In the genomic region with DNA sequence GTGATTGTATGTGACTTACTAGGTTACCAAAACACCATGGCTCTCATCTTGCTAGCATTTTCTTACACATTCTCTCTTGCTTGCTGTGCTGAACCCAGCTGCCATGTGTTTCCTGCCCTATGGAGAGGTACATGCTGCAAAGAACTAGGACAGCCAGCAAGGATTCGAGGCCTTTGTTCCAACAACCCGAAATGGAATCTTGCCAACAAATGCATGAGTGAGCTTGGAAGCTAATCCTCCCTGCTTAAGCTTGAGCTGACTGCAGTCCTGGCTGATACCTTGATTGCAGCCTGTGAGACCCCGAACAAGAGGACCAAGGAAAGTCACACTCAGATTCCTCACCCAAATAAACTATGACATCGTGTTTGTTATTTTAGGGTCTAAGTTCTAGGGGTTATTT, we compare ENCODE assay signal across 15 cellular contexts.
DNase-seq lines count a peak whose midpoint lies in the region; ATAC-seq and TF ChIP-seq lines count a peak whose summit lies in the region.
"Had no signal": no experiment of that assay in that cellular context is flagged by ENCODE, and none has a peak within 500 bp of the region (broad histone marks: within the 10 kb centered on the region; RNA-seq: fewer than 3 reads in every experiment).

No MANE protein-coding gene starts in this region.

- H4K8ac ChIP-seq in IMR-90 (ENCODE audit: low read depth in 2 of 2, low read length in 2 of 2) = no peak overlapping the region

- H3K14ac ChIP-seq in IMR-90 (replicated peaks; ENCODE audit: low read depth, low read length) = no peak overlapping the region

- in situ Hi-C loops in IMR-90 (cut with MboI; ENCODE audit: low sequenced_read_pairs) = no loop called here

- H3K27me3 Mint-ChIP-seq in stimulated activated naive CD8-positive, alpha-beta T cell treated with anti-CD3 and anti-CD28 coated beads, Interleukin-15, amount 100 ng/mL, for 72 hours = no peaks in the 10 kb centered on the region
- H3K27me3 Mint-ChIP-seq: activated CD4-positive, alpha-beta memory T cell treated with anti-CD3 and anti-CD28 coated beads for 36 hours had no signal

- H3K9me3 ChIP-seq in IMR-90 (ENCODE audit: control insufficient read depth, insufficient read depth, low read length) (no peaks in the 10 kb centered on the region), OCI-LY3 (ENCODE audit: insufficient read depth, low read length) (no peaks in the 10 kb centered on the region), MG63 (no peaks in the 10 kb centered on the region)
- H3K9me3 ChIP-seq: gastroesophageal sphincter had no signal

- no peak overlapping the region for H4K5ac ChIP-seq in IMR-90 (ENCODE audit: low read depth, low read length)

- no peaks in the 10 kb centered on the region for H3K27me3 ChIP-seq in IMR-90 (ENCODE audit: control insufficient read depth, insufficient read depth, low read length)
- H3K27me3 ChIP-seq in OCI-LY3 (ENCODE audit: low read depth, low read length) = no peaks in the 10 kb centered on the region
- H3K27me3 ChIP-seq in MG63 = no peaks in the 10 kb centered on the region
- H3K27me3 ChIP-seq: gastroesophageal sphincter had no signal

- H3K4me3 Mint-ChIP-seq in stimulated activated naive CD8-positive, alpha-beta T cell treated with anti-CD3 and anti-CD28 coated beads, Interleukin-15, amount 100 ng/mL, for 72 hours = no peak overlapping the region
- H3K4me3 Mint-ChIP-seq: activated CD4-positive, alpha-beta memory T cell treated with anti-CD3 and anti-CD28 coated beads for 36 hours had no signal

- no peak overlapping the region for H3K4me3 ChIP-seq in IMR-90 (ENCODE audit: insufficient read depth, low read depth, low read length)
- H3K4me3 ChIP-seq in OCI-LY3 (ENCODE audit: low read length) = no peak overlapping the region
- H3K4me3 ChIP-seq in MG63 = no peak overlapping the region
- H3K4me3 ChIP-seq: gastroesophageal sphincter had no signal

- H4K20me1 ChIP-seq in IMR-90 (ENCODE audit: insufficient read depth, low read length) = no peaks in the 10 kb centered on the region
- no peaks in the 10 kb centered on the region for H4K20me1 ChIP-seq in OCI-LY3 (ENCODE audit: insufficient read depth, low read length)

- H3K36me3 ChIP-seq in IMR-90 (ENCODE audit: control insufficient read depth, insufficient read depth, low read length) (no peaks in the 10 kb centered on the region), OCI-LY3 (replicated peaks; ENCODE audit: low read depth, low read length) (no peaks in the 10 kb centered on the region), MG63 (no peaks in the 10 kb centered on the region)
- H3K36me3 ChIP-seq: gastroesophageal sphincter had no signal

- WGBS in IMR-90 (ENCODE audit: extremely low coverage in 2 of 2, insufficient read length in 1 of 2), 2 experiments = 40% methylated on average over 1 of the region's 4 CpGs; no CpG with 5 or more reads in 1 of the 2 experiments

- H3K79me2 ChIP-seq in OCI-LY3 (ENCODE audit: low read length) = no peaks in the 10 kb centered on the region

- H3K27ac ChIP-seq in IMR-90 (ENCODE audit: insufficient read depth, low read length) = no peak overlapping the region
- H3K27ac ChIP-seq in OCI-LY3 (ENCODE audit: low read length) = no peak overlapping the region
- H3K27ac ChIP-seq: gastroesophageal sphincter had no signal

- H3K9ac ChIP-seq in IMR-90 (ENCODE audit: low read depth, low read length) (no peak overlapping the region), OCI-LY3 (ENCODE audit: low read length) (no peak overlapping the region)

- DNase-seq in Ammon's horn (ENCODE audit: low spot score) (peak; percentile 9), IMR-90 (no peak), MG63 (no peak), posterior vena cava (ENCODE audit: low spot score) (no peak)
- DNase-seq in stimulated activated naive CD8-positive, alpha-beta T cell treated with anti-CD3 and anti-CD28 coated beads, Interleukin-15, amount 100 ng/mL, for 72 hours = no peak
- DNase-seq: activated CD4-positive, alpha-beta memory T cell treated with anti-CD3 and anti-CD28 coated beads for 36 hours; activated naive CD4-positive, alpha-beta T cell; cortex of kidney; GF-D8; occipital lobe; stimulated activated CD4-positive, alpha-beta T cell treated with anti-CD3 and anti-CD28 coated beads, Interleukin-15, amount 100 ng/mL, for 24 hours had no signal

- H3K9me1 ChIP-seq in IMR-90 (ENCODE audit: insufficient read depth, low read length) = no peaks in the 10 kb centered on the region

- CTCF ChIA-PET in IMR-90 (lab: Yijun Ruan, JAX) = no interaction called here

- TF ChIP-seq RAD21 in IMR-90 (IDR thresholded peaks at IDR 0.05; ENCODE audit: low read length) = no peak

- no peak overlapping the region for H2BK20ac ChIP-seq in IMR-90 (ENCODE audit: low read depth, low read length)

- BruUV-seq in IMR-90 (replicated peaks; lab: Mats Ljungman, UMichigan) = no TSS peak

- no peaks in the 10 kb centered on the region for H3K79me1 ChIP-seq in IMR-90 (ENCODE audit: low read depth in 1 of 2, low read length in 2 of 2)

- intact Hi-C loops in IMR-90 (cut with micrococcal nuclease) = no loop called here
- intact Hi-C loops in posterior vena cava (cut with DNase I) = no loop called here

- H2AFZ ChIP-seq in IMR-90 (replicated peaks; ENCODE audit: low read length, poor library complexity) = peak overlapping the region; percentile 43
- H2AFZ ChIP-seq in OCI-LY3 (ENCODE audit: low read depth, low read length) = peak overlapping the region; percentile 52; the same call in 1 of the 2 replicates

- no peak overlapping the region for H3K23ac ChIP-seq in IMR-90 (ENCODE audit: low read depth, low read length)

- H3K4ac ChIP-seq in IMR-90 (ENCODE audit: low read depth, low read length) = no peak overlapping the region

- no peak overlapping the region for H3K4me2 ChIP-seq in IMR-90 (ENCODE audit: low read depth, low read length)
- H3K4me2 ChIP-seq in OCI-LY3 (ENCODE audit: low read length) = no peak overlapping the region

- no peak overlapping the region for H2AK9ac ChIP-seq in IMR-90 (replicated peaks; ENCODE audit: low read depth, low read length, poor library complexity)

- TF ChIP-seq CTCF in IMR-90 (conservative IDR thresholded peaks at IDR 0.05; ENCODE audit: low read depth, low read length) = no peak
- TF ChIP-seq CTCF in OCI-LY3 (IDR thresholded peaks at IDR 0.05; ENCODE audit: low read depth, low read length) = no peak

- H2BK120ac ChIP-seq in IMR-90 (ENCODE audit: low read depth, low read length) = no peak overlapping the region

- H4K91ac ChIP-seq in IMR-90 (ENCODE audit: insufficient read depth, low read depth, low read length) = no peak overlapping the region

- no peak overlapping the region for H2BK5ac ChIP-seq in IMR-90 (ENCODE audit: low read depth, low read length, poor library complexity, severe bottlenecking)

- ATAC-seq in IMR-90 (ENCODE audit: low read depth) (no peak), esophagus mucosa (peak; percentile 33), HG02798 (IDR thresholded peaks at IDR 0.05; ENCODE audit: poor library complexity, unreplicated experiment) (no peak)
- no peak for ATAC-seq in stimulated activated naive CD8-positive, alpha-beta T cell treated with anti-CD3 and anti-CD28 coated beads, Interleukin-15, amount 100 ng/mL, for 72 hours
- ATAC-seq: gastroesophageal sphincter had no signal

- H2BK15ac ChIP-seq in IMR-90 (ENCODE audit: low read depth, low read length) = no peak overlapping the region

- H3K4me1 Mint-ChIP-seq in stimulated activated naive CD8-positive, alpha-beta T cell treated with anti-CD3 and anti-CD28 coated beads, Interleukin-15, amount 100 ng/mL, for 72 hours = no peaks in the 10 kb centered on the region

- H3K4me1 ChIP-seq in IMR-90 (ENCODE audit: control insufficient read depth, insufficient read depth, low read length) (no peaks in the 10 kb centered on the region), OCI-LY3 (ENCODE audit: low read length) (no peaks in the 10 kb centered on the region)
- H3K4me1 ChIP-seq: gastroesophageal sphincter had no signal

- no peak for TF ChIP-seq POLR2A in IMR-90 (IDR thresholded peaks at IDR 0.05; ENCODE audit: low read depth, low read length)

- H3K56ac ChIP-seq in IMR-90 (ENCODE audit: extremely low read depth, insufficient read depth, low read length) = no peak overlapping the region

- POLR2A ChIA-PET in IMR-90 (lab: Charles Lee; ENCODE audit: unreplicated experiment) = no interaction called here

- no peak overlapping the region for H3K18ac ChIP-seq in IMR-90 (ENCODE audit: low read depth, low read length)

- H3K27ac Mint-ChIP-seq in stimulated activated naive CD8-positive, alpha-beta T cell treated with anti-CD3 and anti-CD28 coated beads, Interleukin-15, amount 100 ng/mL, for 72 hours = peak overlapping the region in 1 of 2 donors; percentile 9
- H3K27ac Mint-ChIP-seq: activated CD4-positive, alpha-beta memory T cell treated with anti-CD3 and anti-CD28 coated beads for 36 hours had no signal

- H2AK5ac ChIP-seq in IMR-90 (ENCODE audit: low read depth, low read length) = no peak overlapping the region

- H3K9me3 Mint-ChIP-seq in stimulated activated naive CD8-positive, alpha-beta T cell treated with anti-CD3 and anti-CD28 coated beads, Interleukin-15, amount 100 ng/mL, for 72 hours = no peaks in the 10 kb centered on the region

- dilution Hi-C loops in IMR-90 (cut with HindIII; ENCODE audit: low sequenced_read_pairs, unreplicated experiment) = no loop called here

TF ChIP-seq in IMR-90, 13 proteins besides CTCF, POLR2A, EP300 and RAD21 (continues in another document):
- TF ChIP-seq NFE2L2 (IDR thresholded peaks at IDR 0.05; ENCODE audit: low read depth, low read length) = no peak
- no peak for TF ChIP-seq RCOR1 (IDR thresholded peaks at IDR 0.05; ENCODE audit: insufficient replicate concordance, low read length)
- no peak for TF ChIP-seq SMC3 (IDR thresholded peaks at IDR 0.05; ENCODE audit: low read depth, low read length)
- TF ChIP-seq CEBPB (IDR thresholded peaks at IDR 0.05; ENCODE audit: low read depth, low read length) = no peak
- no peak for TF ChIP-seq CHD1 (IDR thresholded peaks at IDR 0.05; ENCODE audit: low read depth, low read length)
- TF ChIP-seq, protein P1, sequence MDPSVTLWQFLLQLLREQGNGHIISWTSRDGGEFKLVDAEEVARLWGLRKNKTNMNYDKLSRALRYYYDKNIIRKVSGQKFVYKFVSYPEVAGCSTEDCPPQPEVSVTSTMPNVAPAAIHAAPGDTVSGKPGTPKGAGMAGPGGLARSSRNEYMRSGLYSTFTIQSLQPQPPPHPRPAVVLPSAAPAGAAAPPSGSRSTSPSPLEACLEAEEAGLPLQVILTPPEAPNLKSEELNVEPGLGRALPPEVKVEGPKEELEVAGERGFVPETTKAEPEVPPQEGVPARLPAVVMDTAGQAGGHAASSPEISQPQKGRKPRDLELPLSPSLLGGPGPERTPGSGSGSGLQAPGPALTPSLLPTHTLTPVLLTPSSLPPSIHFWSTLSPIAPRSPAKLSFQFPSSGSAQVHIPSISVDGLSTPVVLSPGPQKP (IDR thresholded peaks at IDR 0.05; ENCODE audit: borderline replicate concordance, low read depth, low read length) = no peak
- TF ChIP-seq MXI1 (IDR thresholded peaks at IDR 0.05; ENCODE audit: borderline replicate concordance, low read depth, low read length) = no peak
